In the genomic region with DNA sequence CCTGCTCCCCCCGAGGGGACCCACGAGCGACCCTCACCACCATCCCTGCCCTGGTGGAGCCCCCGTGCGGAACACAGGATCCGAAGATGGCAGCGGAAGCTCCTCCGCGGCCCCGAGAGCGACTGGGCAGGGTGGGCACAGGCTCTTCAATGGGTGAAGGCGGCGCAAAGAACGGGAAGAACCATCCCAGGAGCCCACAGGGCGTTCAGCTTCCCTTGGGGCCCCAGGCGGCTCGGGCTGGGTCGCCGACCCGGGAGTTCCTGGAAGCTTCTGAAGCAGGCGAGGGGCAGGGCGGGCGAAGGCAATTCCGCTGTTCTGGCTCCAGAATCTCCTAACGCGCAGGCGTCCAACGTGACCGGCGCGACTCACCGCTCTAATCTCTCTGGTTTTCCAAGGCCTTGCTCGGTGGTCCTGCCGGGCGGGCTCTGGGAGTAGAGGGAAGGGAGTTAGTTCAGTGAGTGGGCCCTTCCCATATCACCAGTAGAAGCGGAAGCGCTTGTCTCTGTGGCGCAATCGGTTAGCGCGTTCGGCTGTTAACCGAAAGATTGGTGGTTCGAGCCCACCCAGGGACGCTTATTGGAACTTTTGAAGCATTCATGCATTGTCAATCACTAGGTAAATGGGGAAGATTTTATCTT, we compare ENCODE assay signal across 9 cellular contexts. TPM values are rescaled to one million over a fixed set of nuclear protein-coding genes. Genes with fewer than 3 reads are reported as not detected.
DNase-seq lines count a peak whose midpoint lies in the region; ATAC-seq and TF ChIP-seq lines count a peak whose summit lies in the region.
"Not testable (repeated sequence)": the region's sequence is repeated elsewhere in the genome, so short reads cannot be mapped to it uniquely, and the experiment has no call there.
"Had no signal": no experiment of that assay in that cellular context is flagged by ENCODE, and none has a peak within 500 bp of the region (broad histone marks: within the 10 kb centered on the region; RNA-seq: fewer than 3 reads in every experiment).

No MANE protein-coding gene starts in this region.

- H3K4me3 Mint-ChIP-seq in natural killer cell, result peak overlapping the region; percentile 91

- H3K4me3 ChIP-seq in AG04450 (ENCODE audit: low read depth, low read length) (peak overlapping the region; percentile 50), HEK293 (ENCODE audit: low read depth, low read length) (peak overlapping the region; percentile 16)

- H3K4me1 ChIP-seq in HEK293 (ENCODE audit: control insufficient read depth, insufficient read depth, low read length), result not testable (repeated sequence)

- H3K27ac Mint-ChIP-seq in natural killer cell, result peak overlapping the region; percentile 83 to 96

- intact Hi-C loops in natural killer cell (cut with micrococcal nuclease), result not testable (repeated sequence)

- not testable (repeated sequence) for H3K27me3 Mint-ChIP-seq in natural killer cell (ENCODE audit: low read depth in 2 of 2)

- not testable (repeated sequence) for H3K36me3 Mint-ChIP-seq in natural killer cell

- ATAC-seq in natural killer cell, result peak; percentile 73 to 83 (median 79)

- CTCF ChIA-PET in AG04450 (lab: Charles Lee), result not testable (repeated sequence)
- CTCF ChIA-PET in HEK293 (lab: Yijun Ruan, JAX), result interaction anchor here (0.7 kb wide), 1 partner anchor 257 kb away, joined by 3 read pairs; no protein-coding TSS in a partner anchor

- not testable (repeated sequence) for H3K27ac ChIP-seq in AG04450 (ENCODE audit: low read depth, low read length)
- H3K27ac ChIP-seq in HEK293 (ENCODE audit: extremely low read depth, low read depth, low read length), result peak overlapping the region; percentile 64; the same call in 1 of the 2 replicates

- H3K9me3 Mint-ChIP-seq in natural killer cell, result not testable (repeated sequence)

- H3K27me3 ChIP-seq in AG04450 (ENCODE audit: control insufficient read depth, insufficient read depth, low read length), result peaks cover 30% of the 10 kb centered on the region

- DNase-seq in AG04450 (ENCODE audit: low read depth, low spot score), result not testable (repeated sequence)
- DNase-seq in SHP77 treated with DMSO at 0.1 percent for 48 hours (lab: John Stamatoyannopoulos, UW), result peak; percentile 84
- DNase-seq in activated T-cell treated with anti-CD3 and anti-CD28 coated beads, Interleukin-2, amount 50 U/mL, for 48 hours, result peak; percentile 87
- peak; percentile 79 for DNase-seq in dermis blood vessel endothelial cell
- peak; percentile 51 to 82 for DNase-seq in hippocampal formation (lab: John Stamatoyannopoulos, UW)
- DNase-seq in natural killer cell, result peak; percentile 60
- peak; percentile 42 to 61 for DNase-seq in stimulated activated CD4-positive, alpha-beta T cell treated with anti-CD3 and anti-CD28 coated beads, Interleukin-4, amount 100 ng/mL, for 4 hours

- peaks cover 7 to 23% of the 10 kb centered on the region in 2 donors for H3K4me1 Mint-ChIP-seq in natural killer cell

- peak; percentile 11; the same call in 1 of the 2 replicates for TF ChIP-seq CTCF in AG04450 (IDR thresholded peaks at IDR 0.05; ENCODE audit: low read depth, low read length)
- TF ChIP-seq CTCF in HEK293 (tag by site-specific recombination; IDR thresholded peaks at IDR 0.05); natural killer cell (IDR thresholded peaks at IDR 0.05): not testable (repeated sequence)

- H3K36me3 ChIP-seq in HEK293 (ENCODE audit: control insufficient read depth in 2 of 2, insufficient read depth in 1 of 2, low read length in 2 of 2), result not testable (repeated sequence)

- POLR2A ChIA-PET in AG04450 (lab: Yijun Ruan, JAX); HEK293 (lab: Yijun Ruan, JAX): not testable (repeated sequence)

- H3K9me3 ChIP-seq in AG04450 (ENCODE audit: control insufficient read depth, insufficient read depth, low read length); HEK293 (ENCODE audit: control insufficient read depth, insufficient read depth, low read depth, low read length): not testable (repeated sequence)

TF ChIP-seq in HEK293, 187 proteins besides CTCF, POLR2A, EP300 and RAD21:
- TF ChIP-seq, protein P1, sequence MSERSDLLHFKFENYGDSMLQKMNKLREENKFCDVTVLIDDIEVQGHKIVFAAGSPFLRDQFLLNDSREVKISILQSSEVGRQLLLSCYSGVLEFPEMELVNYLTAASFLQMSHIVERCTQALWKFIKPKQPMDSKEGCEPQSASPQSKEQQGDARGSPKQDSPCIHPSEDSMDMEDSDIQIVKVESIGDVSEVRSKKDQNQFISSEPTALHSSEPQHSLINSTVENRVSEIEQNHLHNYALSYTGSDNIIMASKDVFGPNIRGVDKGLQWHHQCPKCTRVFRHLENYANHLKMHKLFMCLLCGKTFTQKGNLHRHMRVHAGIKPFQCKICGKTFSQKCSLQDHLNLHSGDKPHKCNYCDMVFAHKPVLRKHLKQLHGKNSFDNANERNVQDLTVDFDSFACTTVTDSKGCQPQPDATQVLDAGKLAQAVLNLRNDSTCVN (tag by site-specific recombination; optimal IDR thresholded peaks at IDR 0.05), result peak; percentile 41
- peak; percentile 77 for TF ChIP-seq ZBTB17 (tag by site-specific recombination; IDR thresholded peaks at IDR 0.05)
- TF ChIP-seq ZBTB8A (tag by site-specific recombination; IDR thresholded peaks at IDR 0.05), result peak; percentile 34; the same call in 1 of the 2 replicates
- peak; percentile 53; the same call in 1 of the 2 replicates for TF ChIP-seq IKZF3 (tag by site-specific recombination; IDR thresholded peaks at IDR 0.05)
- peak; percentile 26; the same call in 1 of the 2 replicates for TF ChIP-seq GLIS2 (tag by site-specific recombination; IDR thresholded peaks at IDR 0.05)
- TF ChIP-seq ZNF76 (tag by site-specific recombination; IDR thresholded peaks at IDR 0.05; ENCODE audit: borderline replicate concordance, low read depth), result 0 out of 2 replicates have a peak, but pooled peaks have one; percentile 40
- TF ChIP-seq ZNF600 (tag by site-specific recombination; IDR thresholded peaks at IDR 0.05), result 0 out of 2 replicates have a peak, but pooled peaks have one; percentile 9
- TF ChIP-seq ZNF341 (tag by site-specific recombination; IDR thresholded peaks at IDR 0.05; ENCODE audit: low read depth), result peak; percentile 12; the same call in 1 of the 2 replicates
- TF ChIP-seq ZBTB20 (tag by site-specific recombination; IDR thresholded peaks at IDR 0.05), result peak; percentile 22; the same call in 1 of the 2 replicates
- TF ChIP-seq, protein P2, sequence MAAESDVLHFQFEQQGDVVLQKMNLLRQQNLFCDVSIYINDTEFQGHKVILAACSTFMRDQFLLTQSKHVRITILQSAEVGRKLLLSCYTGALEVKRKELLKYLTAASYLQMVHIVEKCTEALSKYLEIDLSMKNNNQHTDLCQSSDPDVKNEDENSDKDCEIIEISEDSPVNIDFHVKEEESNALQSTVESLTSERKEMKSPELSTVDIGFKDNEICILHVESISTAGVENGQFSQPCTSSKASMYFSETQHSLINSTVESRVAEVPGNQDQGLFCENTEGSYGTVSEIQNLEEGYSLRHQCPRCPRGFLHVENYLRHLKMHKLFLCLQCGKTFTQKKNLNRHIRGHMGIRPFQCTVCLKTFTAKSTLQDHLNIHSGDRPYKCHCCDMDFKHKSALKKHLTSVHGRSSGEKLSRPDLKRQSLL (tag by site-specific recombination; IDR thresholded peaks at IDR 0.05), result 0 out of 2 replicates have a peak, but pooled peaks have one; percentile 35
- TF ChIP-seq SP2 (tag by site-specific recombination; IDR thresholded peaks at IDR 0.05), result peak; percentile 26; the same call in 1 of the 2 replicates

RNA-seq across cellular contexts. Expression of a gene that starts 6.5 kb away (rescaled TPM):
- under 0.01 TPM in 1 of 2 replicates, not detected in the other for polyA plus RNA-seq in AG04450 (2011; rRNA removed)
- 32,191 and 46,154 TPM in 2 replicates for polyA minus RNA-seq in AG04450 (2011; rRNA and poly(A)+ RNA removed)
- total RNA-seq in dermis blood vessel endothelial cell, result under 0.01 TPM in 2 replicates
- 1,000 to 10,000 TPM; 2,937 to 3,261 (median 3,038) TPM for total RNA-seq in natural killer cell
- polyA plus RNA-seq: SK-N-SH had no signal

RNA-seq across cellular contexts. Expression of a gene that starts 32.4 kb away (rescaled TPM):
- polyA plus RNA-seq in AG04450 (2011; rRNA removed), result 3.9 and 4.2 TPM in 2 replicates
- polyA minus RNA-seq in AG04450 (2011; rRNA and poly(A)+ RNA removed), result 4.3 and 5.7 TPM in 2 replicates
- total RNA-seq in dermis blood vessel endothelial cell (19.7 and 20.6 TPM in 2 replicates), natural killer cell (10 to 100 TPM; 51.7 to 62.9 (median 59.1) TPM)

Comparison
In these comparisons a context has a peak if more than half of its experiments do, and no peak if none do; other contexts are left out.
1. RNA of a gene that starts 6.5 kb away (total RNA-seq): 2,937 to 3,261 TPM in natural killer cell; under 0.01 TPM in dermis blood vessel endothelial cell; every median in the first group is over 1,000 times any median in the second.